Comparison of ENCODE assay signal across 28 cellular contexts in genomic region chr9:104633976-104634520, GRCh38. TPM values are rescaled to one million over a fixed set of nuclear protein-coding genes. Genes with fewer than 3 reads are reported as not detected.
"Had no signal": no experiment of that assay in that cellular context is flagged by ENCODE, and none has a peak within 500 bp of the region (broad histone marks: within the 10 kb centered on the region; RNA-seq: fewer than 3 reads in every experiment).

No MANE protein-coding gene starts in this region.

- ATAC-seq: activated T-helper 17 cell treated with anti-CD3 and anti-CD28 coated beads, Interleukin-2, amount 50 U/mL, for 72 hours; K562 had no signal

- H3K4me1 ChIP-seq: adrenal gland, Peyer's patch had no signal

- H3K27me3 Mint-ChIP-seq: activated B cell treated with CpG ODN at 0.5 μM for 24 hours; activated CD4-positive, alpha-beta memory T cell treated with anti-CD3 and anti-CD28 coated beads for 36 hours; activated CD4-positive, alpha-beta T cell treated with anti-CD3 and anti-CD28 coated beads, Interleukin-2, amount 10 ng/mL, durations not matched to agents 24 days and 14 days; activated naive CD8-positive, alpha-beta T cell treated with anti-CD3 and anti-CD28 coated beads, Interleukin-2, amount 10 ng/mL, durations not matched to agents 7 days and 5 days had no signal

- H3K4me1 Mint-ChIP-seq: activated B cell treated with CpG ODN at 0.5 μM for 24 hours; activated CD4-positive, alpha-beta T cell treated with anti-CD3 and anti-CD28 coated beads, Interleukin-2, amount 10 ng/mL, durations not matched to agents 24 days and 14 days; activated naive CD8-positive, alpha-beta T cell treated with anti-CD3 and anti-CD28 coated beads, Interleukin-2, amount 10 ng/mL, durations not matched to agents 7 days and 5 days; activated T-helper 17 cell treated with anti-CD3 and anti-CD28 coated beads, Interleukin-2, amount 50 U/mL, for 72 hours had no signal

- H3K36me3 ChIP-seq: adrenal gland, Peyer's patch had no signal

- H3K9me3 ChIP-seq: adrenal gland, Peyer's patch had no signal

- DNase-seq: activated B cell treated with CpG ODN at 0.5 μM for 24 hours; activated CD4-positive, alpha-beta memory T cell treated with anti-CD3 and anti-CD28 coated beads for 36 hours; activated CD4-positive, alpha-beta T cell treated with anti-CD3 and anti-CD28 coated beads for 1 hour; activated CD4-positive, alpha-beta T cell treated with anti-CD3 and anti-CD28 coated beads, Interleukin-2, amount 10 ng/mL, durations not matched to agents 24 days and 14 days; activated CD8-positive, alpha-beta memory T cell treated with anti-CD3 and anti-CD28 coated beads for 24 hours; activated naive CD4-positive, alpha-beta T cell treated with anti-CD3 and anti-CD28 coated beads, Interleukin-2, amount 50 U/mL, for 16 hours; activated naive CD8-positive, alpha-beta T cell treated with anti-CD3 and anti-CD28 coated beads, Interleukin-2, amount 10 ng/mL, durations not matched to agents 7 days and 5 days; activated T-cell treated with anti-CD3 and anti-CD28 coated beads for 4 hours; activated T-cell treated with anti-CD3 and anti-CD28 coated beads, Interleukin-2, amount 50 U/mL, for 48 hours; adrenal gland; anterior cingulate cortex; caudate nucleus; Karpas-422; MM.1S; NCI-H1105 treated with DMSO at 0.1 percent for 48 hours; NCI-H1436 treated with DMSO at 0.1 percent for 48 hours; NCI-H187; NCI-H2081; NCI-H446; NCI-H524; Peyer's patch; SHP77 had no signal

- H3K4me3 ChIP-seq: adrenal gland, K562, Peyer's patch had no signal

- H3K9me3 Mint-ChIP-seq: T-helper 1 cell treated with Interleukin-12 subunit alpha and Interleukin-12 subunit beta and Interleukin-4 antibody, amounts not matched to agents 30 μg/mL and 1 μg/mL, for 36 hours had no signal

- H3K36me3 Mint-ChIP-seq: activated CD4-positive, alpha-beta memory T cell treated with anti-CD3 and anti-CD28 coated beads for 36 hours; activated naive CD8-positive, alpha-beta T cell treated with anti-CD3 and anti-CD28 coated beads, Interleukin-2, amount 10 ng/mL, durations not matched to agents 7 days and 5 days had no signal

- FAIRE-seq: K562, TTC549 had no signal

- H3K27ac ChIP-seq: adrenal gland, Peyer's patch, RWPE1 had no signal

- H3K27me3 ChIP-seq: adrenal gland, Peyer's patch had no signal

- H3K27ac Mint-ChIP-seq: activated B cell treated with CpG ODN at 0.5 μM for 24 hours; activated CD4-positive, alpha-beta memory T cell treated with anti-CD3 and anti-CD28 coated beads for 36 hours; activated CD4-positive, alpha-beta T cell treated with anti-CD3 and anti-CD28 coated beads, Interleukin-2, amount 10 ng/mL, durations not matched to agents 24 days and 14 days; activated naive CD8-positive, alpha-beta T cell treated with anti-CD3 and anti-CD28 coated beads, Interleukin-2, amount 10 ng/mL, durations not matched to agents 7 days and 5 days; activated T-helper 17 cell treated with anti-CD3 and anti-CD28 coated beads, Interleukin-2, amount 50 U/mL, for 72 hours; T-helper 1 cell treated with Interleukin-12 subunit alpha and Interleukin-12 subunit beta and Interleukin-4 antibody, amounts not matched to agents 30 μg/mL and 1 μg/mL, for 36 hours had no signal

- H3K4me3 Mint-ChIP-seq: activated B cell treated with CpG ODN at 0.5 μM for 24 hours; activated CD4-positive, alpha-beta memory T cell treated with anti-CD3 and anti-CD28 coated beads for 36 hours; activated CD4-positive, alpha-beta T cell treated with anti-CD3 and anti-CD28 coated beads, Interleukin-2, amount 10 ng/mL, durations not matched to agents 24 days and 14 days; activated naive CD8-positive, alpha-beta T cell treated with anti-CD3 and anti-CD28 coated beads, Interleukin-2, amount 10 ng/mL, durations not matched to agents 7 days and 5 days; activated T-helper 17 cell treated with anti-CD3 and anti-CD28 coated beads, Interleukin-2, amount 50 U/mL, for 72 hours; T-helper 1 cell treated with Interleukin-12 subunit alpha and Interleukin-12 subunit beta and Interleukin-4 antibody, amounts not matched to agents 30 μg/mL and 1 μg/mL, for 36 hours had no signal

RNA-seq across cellular contexts. Expression of gene OR13C9, which starts 16.0 kb away (rescaled TPM):
- total RNA-seq: activated B cell treated with CpG ODN at 0.5 μM for 24 hours; activated CD4-positive, alpha-beta memory T cell treated with anti-CD3 and anti-CD28 coated beads for 36 hours; activated CD4-positive, alpha-beta T cell treated with anti-CD3 and anti-CD28 coated beads, Interleukin-2, amount 10 ng/mL, durations not matched to agents 24 days and 14 days; activated naive CD8-positive, alpha-beta T cell treated with anti-CD3 and anti-CD28 coated beads, Interleukin-2, amount 10 ng/mL, durations not matched to agents 7 days and 5 days; activated T-helper 17 cell treated with anti-CD3 and anti-CD28 coated beads, Interleukin-2, amount 50 U/mL, for 72 hours; K562; Peyer's patch; SK-MEL-5 had no signal
- polyA plus RNA-seq: adrenal gland, K562 had no signal

RNA-seq across cellular contexts. Expression of gene OR13C2, which starts 28.6 kb away (rescaled TPM):
- total RNA-seq: activated B cell treated with CpG ODN at 0.5 μM for 24 hours; activated CD4-positive, alpha-beta memory T cell treated with anti-CD3 and anti-CD28 coated beads for 36 hours; activated CD4-positive, alpha-beta T cell treated with anti-CD3 and anti-CD28 coated beads, Interleukin-2, amount 10 ng/mL, durations not matched to agents 24 days and 14 days; activated naive CD8-positive, alpha-beta T cell treated with anti-CD3 and anti-CD28 coated beads, Interleukin-2, amount 10 ng/mL, durations not matched to agents 7 days and 5 days; activated T-helper 17 cell treated with anti-CD3 and anti-CD28 coated beads, Interleukin-2, amount 50 U/mL, for 72 hours; adrenal gland; K562; Peyer's patch; SK-MEL-5 had no signal
- polyA plus RNA-seq: adrenal gland, K562 had no signal

RNA-seq across cellular contexts. Expression of gene OR13C5, which starts 34.8 kb away (rescaled TPM):
- total RNA-seq: activated B cell treated with CpG ODN at 0.5 μM for 24 hours; activated CD4-positive, alpha-beta memory T cell treated with anti-CD3 and anti-CD28 coated beads for 36 hours; activated CD4-positive, alpha-beta T cell treated with anti-CD3 and anti-CD28 coated beads, Interleukin-2, amount 10 ng/mL, durations not matched to agents 24 days and 14 days; activated naive CD8-positive, alpha-beta T cell treated with anti-CD3 and anti-CD28 coated beads, Interleukin-2, amount 10 ng/mL, durations not matched to agents 7 days and 5 days; activated T-helper 17 cell treated with anti-CD3 and anti-CD28 coated beads, Interleukin-2, amount 50 U/mL, for 72 hours; adrenal gland; K562; Peyer's patch; SK-MEL-5 had no signal
- polyA plus RNA-seq: adrenal gland, K562 had no signal
